ENCODE assay signal across 8 cellular contexts in genomic region chr1:34858901-34859441, GRCh38. TPM values are rescaled to one million over a fixed set of nuclear protein-coding genes. Genes with fewer than 3 reads are reported as not detected.
DNase-seq lines count a peak whose midpoint lies in the region; ATAC-seq and TF ChIP-seq lines count a peak whose summit lies in the region.

No MANE protein-coding gene starts in this region.

- no peak for TF ChIP-seq CTCF in epithelial cell of proximal tubule (conservative IDR thresholded peaks at IDR 0.05; ENCODE audit: low read depth, low read length)

- POLR2A ChIA-PET in activated CD4-positive, alpha-beta memory T cell treated with anti-CD3 and anti-CD28 coated beads for 36 hours (lab: Charles Lee), result interaction anchor here (0.6 to 1.6 kb wide), 3 partner anchors 13 to 172 kb away, joined by 4 to 5 read pairs (median 4); partner anchors contain the start of gene ZMYM6

- H3K4me3 Mint-ChIP-seq in activated CD4-positive, alpha-beta memory T cell treated with anti-CD3 and anti-CD28 coated beads for 36 hours, result peak overlapping the region; percentile 98
- peak overlapping the region; percentile 100 for H3K4me3 Mint-ChIP-seq in natural killer cell treated with Interleukin-12 subunit alpha and Interleukin-12 subunit beta and Interleukin-15 and Interleukin-18, amount 100 ng/mL, for 72 hours

- ATAC-seq in GM18517 (IDR thresholded peaks at IDR 0.05; ENCODE audit: unreplicated experiment), result peak; percentile 12
- ATAC-seq in natural killer cell treated with Interleukin-12 subunit alpha and Interleukin-12 subunit beta and Interleukin-15 and Interleukin-18, amount 100 ng/mL, for 72 hours, result peak in 1 of 2 donors; percentile 17
- no peak for ATAC-seq in HG02642 (IDR thresholded peaks at IDR 0.05; ENCODE audit: poor library complexity, unreplicated experiment)

- no peaks in the 10 kb centered on the region for H3K9me3 Mint-ChIP-seq in activated CD4-positive, alpha-beta memory T cell treated with anti-CD3 and anti-CD28 coated beads for 36 hours
- H3K9me3 Mint-ChIP-seq in natural killer cell treated with Interleukin-12 subunit alpha and Interleukin-12 subunit beta and Interleukin-15 and Interleukin-18, amount 100 ng/mL, for 72 hours, result no peaks in the 10 kb centered on the region

- under 1% methylated on average over 15 of the region's 15 CpGs for WGBS in urinary bladder

- H3K4me1 Mint-ChIP-seq in activated CD4-positive, alpha-beta memory T cell treated with anti-CD3 and anti-CD28 coated beads for 36 hours (ENCODE audit: low read depth), result peaks cover 35% of the 10 kb centered on the region
- peaks cover 39 to 46% of the 10 kb centered on the region in 2 donors for H3K4me1 Mint-ChIP-seq in natural killer cell treated with Interleukin-12 subunit alpha and Interleukin-12 subunit beta and Interleukin-15 and Interleukin-18, amount 100 ng/mL, for 72 hours (ENCODE audit: low read depth in 2 of 2)

- H3K36me3 ChIP-seq in urinary bladder (ENCODE audit: insufficient read depth), result no peaks in the 10 kb centered on the region

- DNase-seq in HT1080 (ENCODE audit: low read depth), result peak; percentile 18
- DNase-seq in activated CD4-positive, alpha-beta memory T cell treated with anti-CD3 and anti-CD28 coated beads for 36 hours, result peak; percentile 65
- DNase-seq in epithelial cell of proximal tubule (ENCODE audit: low read depth), result no peak
- no peak for DNase-seq in natural killer cell treated with Interleukin-12 subunit alpha and Interleukin-12 subunit beta and Interleukin-15 and Interleukin-18, amount 100 ng/mL, for 72 hours (ENCODE audit: low spot score)
- no peak for DNase-seq in NCI-H187 treated with DMSO at 0.1 percent for 48 hours (lab: John Stamatoyannopoulos, UW)

- intact Hi-C loops in activated CD4-positive, alpha-beta memory T cell treated with anti-CD3 and anti-CD28 coated beads for 36 hours (cut with micrococcal nuclease), result loop anchor here (2.0 to 10.0 kb wide), 4 partner anchors 220 to 916 kb away; partner anchors contain the start of genes SFPQ and ZMYM1

- peaks cover 1% of the 10 kb centered on the region for H3K4me1 ChIP-seq in urinary bladder (ENCODE audit: insufficient read depth)

- no peak overlapping the region for H3K27ac ChIP-seq in urinary bladder (ENCODE audit: low read depth)

- H3K36me3 Mint-ChIP-seq in activated CD4-positive, alpha-beta memory T cell treated with anti-CD3 and anti-CD28 coated beads for 36 hours, result peaks cover 17% of the 10 kb centered on the region
- H3K36me3 Mint-ChIP-seq in natural killer cell treated with Interleukin-12 subunit alpha and Interleukin-12 subunit beta and Interleukin-15 and Interleukin-18, amount 100 ng/mL, for 72 hours, result peaks cover 6% of the 10 kb centered on the region

- H3K27ac Mint-ChIP-seq in activated CD4-positive, alpha-beta memory T cell treated with anti-CD3 and anti-CD28 coated beads for 36 hours, result peak overlapping the region; percentile 98
- peak overlapping the region; percentile 93 to 94 for H3K27ac Mint-ChIP-seq in natural killer cell treated with Interleukin-12 subunit alpha and Interleukin-12 subunit beta and Interleukin-15 and Interleukin-18, amount 100 ng/mL, for 72 hours

- CTCF ChIA-PET in activated CD4-positive, alpha-beta memory T cell treated with anti-CD3 and anti-CD28 coated beads for 36 hours (lab: Charles Lee), result interaction anchor here (0.6 to 2.9 kb wide), 10 partner anchors 8 to 388 kb away, joined by 3 to 15 read pairs (median 4); partner anchors contain the start of gene TMEM35B

- no peaks in the 10 kb centered on the region for H3K27me3 Mint-ChIP-seq in activated CD4-positive, alpha-beta memory T cell treated with anti-CD3 and anti-CD28 coated beads for 36 hours
- no peaks in the 10 kb centered on the region for H3K27me3 Mint-ChIP-seq in natural killer cell treated with Interleukin-12 subunit alpha and Interleukin-12 subunit beta and Interleukin-15 and Interleukin-18, amount 100 ng/mL, for 72 hours

- H3K4me3 ChIP-seq in epithelial cell of proximal tubule (ENCODE audit: low read depth, low read length) (peak overlapping the region; percentile 100), urinary bladder (ENCODE audit: low read depth, low read length) (peak overlapping the region; percentile 89)

RNA-seq across cellular contexts. Expression of gene SMIM12, which starts 0.6 kb away (rescaled TPM):
- 63.2 and 64.2 TPM in 2 replicates for total RNA-seq in HT1080 (2014; rRNA removed; shearing (Covaris generic))
- 24.0 and 34.7 TPM in 2 replicates for polyA plus RNA-seq in HT1080 (2015; cell fraction: cytosol; rRNA removed)
- 13.7 and 14.6 TPM in 2 replicates for polyA plus RNA-seq in HT1080 (2015; cell fraction: nucleus; rRNA removed)
- 10 to 100 TPM; 46.5 to 46.7 TPM for total RNA-seq in activated CD4-positive, alpha-beta memory T cell treated with anti-CD3 and anti-CD28 coated beads for 36 hours
- total RNA-seq in epithelial cell of proximal tubule (30.8 and 54.0 TPM in 2 replicates), urinary bladder (9.7 TPM)
- 10 to 100 TPM; 64.4 to 72.7 TPM for total RNA-seq in natural killer cell treated with Interleukin-12 subunit alpha and Interleukin-12 subunit beta and Interleukin-15 and Interleukin-18, amount 100 ng/mL, for 72 hours
- polyA plus RNA-seq in urinary bladder, result 47.8 TPM

Comparison
In these comparisons a context has a peak if more than half of its experiments do, and no peak if none do; other contexts are left out.
1. DNase-seq: peak in HT1080 (single experiment) and activated CD4-positive, alpha-beta memory T cell treated with anti-CD3 and anti-CD28 coated beads for 36 hours (single experiment); none in epithelial cell of proximal tubule (single experiment), natural killer cell treated with Interleukin-12 subunit alpha and Interleukin-12 subunit beta and Interleukin-15 and Interleukin-18, amount 100 ng/mL, for 72 hours (single experiment) and NCI-H187 treated with DMSO at 0.1 percent for 48 hours (single experiment).